ENCODE assay signal across 2 cellular contexts in the genomic region with DNA sequence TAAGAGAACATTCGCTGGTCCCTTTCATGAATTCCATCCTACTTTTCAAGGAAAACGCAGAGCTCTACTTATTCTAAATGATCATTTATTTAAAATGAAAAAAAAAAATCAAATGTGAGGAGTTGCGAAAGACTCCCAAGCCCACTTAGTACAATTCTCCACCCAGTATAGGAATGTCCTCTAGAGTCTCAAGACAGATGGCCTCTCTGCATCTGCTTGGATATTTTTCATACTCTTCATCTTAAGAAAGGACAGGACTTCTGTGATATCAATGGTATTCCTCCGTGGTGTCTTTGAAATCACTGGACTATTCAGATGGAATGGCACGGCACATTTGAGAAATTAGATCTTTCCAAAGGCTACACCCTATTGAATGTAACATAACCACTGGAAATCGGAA.
TF ChIP-seq lines count a peak whose summit lies in the region.

No MANE protein-coding gene starts in this region.

TF ChIP-seq in HepG2, 621 proteins besides CTCF, POLR2A, EP300 and RAD21 (continued from another document):
- TF ChIP-seq, protein P1, sequence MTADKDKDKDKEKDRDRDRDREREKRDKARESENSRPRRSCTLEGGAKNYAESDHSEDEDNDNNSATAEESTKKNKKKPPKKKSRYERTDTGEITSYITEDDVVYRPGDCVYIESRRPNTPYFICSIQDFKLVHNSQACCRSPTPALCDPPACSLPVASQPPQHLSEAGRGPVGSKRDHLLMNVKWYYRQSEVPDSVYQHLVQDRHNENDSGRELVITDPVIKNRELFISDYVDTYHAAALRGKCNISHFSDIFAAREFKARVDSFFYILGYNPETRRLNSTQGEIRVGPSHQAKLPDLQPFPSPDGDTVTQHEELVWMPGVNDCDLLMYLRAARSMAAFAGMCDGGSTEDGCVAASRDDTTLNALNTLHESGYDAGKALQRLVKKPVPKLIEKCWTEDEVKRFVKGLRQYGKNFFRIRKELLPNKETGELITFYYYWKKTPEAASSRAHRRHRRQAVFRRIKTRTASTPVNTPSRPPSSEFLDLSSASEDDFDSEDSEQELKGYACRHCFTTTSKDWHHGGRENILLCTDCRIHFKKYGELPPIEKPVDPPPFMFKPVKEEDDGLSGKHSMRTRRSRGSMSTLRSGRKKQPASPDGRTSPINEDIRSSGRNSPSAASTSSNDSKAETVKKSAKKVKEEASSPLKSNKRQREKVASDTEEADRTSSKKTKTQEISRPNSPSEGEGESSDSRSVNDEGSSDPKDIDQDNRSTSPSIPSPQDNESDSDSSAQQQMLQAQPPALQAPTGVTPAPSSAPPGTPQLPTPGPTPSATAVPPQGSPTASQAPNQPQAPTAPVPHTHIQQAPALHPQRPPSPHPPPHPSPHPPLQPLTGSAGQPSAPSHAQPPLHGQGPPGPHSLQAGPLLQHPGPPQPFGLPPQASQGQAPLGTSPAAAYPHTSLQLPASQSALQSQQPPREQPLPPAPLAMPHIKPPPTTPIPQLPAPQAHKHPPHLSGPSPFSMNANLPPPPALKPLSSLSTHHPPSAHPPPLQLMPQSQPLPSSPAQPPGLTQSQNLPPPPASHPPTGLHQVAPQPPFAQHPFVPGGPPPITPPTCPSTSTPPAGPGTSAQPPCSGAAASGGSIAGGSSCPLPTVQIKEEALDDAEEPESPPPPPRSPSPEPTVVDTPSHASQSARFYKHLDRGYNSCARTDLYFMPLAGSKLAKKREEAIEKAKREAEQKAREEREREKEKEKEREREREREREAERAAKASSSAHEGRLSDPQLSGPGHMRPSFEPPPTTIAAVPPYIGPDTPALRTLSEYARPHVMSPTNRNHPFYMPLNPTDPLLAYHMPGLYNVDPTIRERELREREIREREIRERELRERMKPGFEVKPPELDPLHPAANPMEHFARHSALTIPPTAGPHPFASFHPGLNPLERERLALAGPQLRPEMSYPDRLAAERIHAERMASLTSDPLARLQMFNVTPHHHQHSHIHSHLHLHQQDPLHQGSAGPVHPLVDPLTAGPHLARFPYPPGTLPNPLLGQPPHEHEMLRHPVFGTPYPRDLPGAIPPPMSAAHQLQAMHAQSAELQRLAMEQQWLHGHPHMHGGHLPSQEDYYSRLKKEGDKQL (CRISPR knock-in tag; IDR thresholded peaks at IDR 0.05; ENCODE audit: low read depth) = no peak

TF ChIP-seq in WTC11, 78 proteins besides CTCF, POLR2A, EP300 and RAD21 (continued from another document):
- TF ChIP-seq E2F4 (CRISPR knock-in tag; IDR thresholded peaks at IDR 0.05; ENCODE audit: borderline replicate concordance, low read depth) (no peak), ATF2 (CRISPR knock-in tag; IDR thresholded peaks at IDR 0.05; ENCODE audit: borderline replicate concordance, low read depth) (no peak), TEAD1 (CRISPR knock-in tag; IDR thresholded peaks at IDR 0.05) (no peak), TP53 (CRISPR knock-in tag; IDR thresholded peaks at IDR 0.05) (no peak), FOXJ3 (CRISPR knock-in tag; IDR thresholded peaks at IDR 0.05; ENCODE audit: borderline replicate concordance) (no peak), MXD4 (CRISPR knock-in tag; IDR thresholded peaks at IDR 0.05; ENCODE audit: borderline replicate concordance) (no peak), OVOL2 (CRISPR knock-in tag; IDR thresholded peaks at IDR 0.05; ENCODE audit: borderline replicate concordance) (no peak), ZNF671 (CRISPR knock-in tag; IDR thresholded peaks at IDR 0.05) (no peak), JAZF1 (CRISPR knock-in tag; IDR thresholded peaks at IDR 0.05) (no peak), E2F5 (CRISPR knock-in tag; IDR thresholded peaks at IDR 0.05) (no peak), CREM (CRISPR knock-in tag; IDR thresholded peaks at IDR 0.05) (no peak), ZNF121 (CRISPR knock-in tag; IDR thresholded peaks at IDR 0.05) (no peak), GABPB1 (CRISPR knock-in tag; IDR thresholded peaks at IDR 0.05) (no peak)
- TF ChIP-seq, protein P2, sequence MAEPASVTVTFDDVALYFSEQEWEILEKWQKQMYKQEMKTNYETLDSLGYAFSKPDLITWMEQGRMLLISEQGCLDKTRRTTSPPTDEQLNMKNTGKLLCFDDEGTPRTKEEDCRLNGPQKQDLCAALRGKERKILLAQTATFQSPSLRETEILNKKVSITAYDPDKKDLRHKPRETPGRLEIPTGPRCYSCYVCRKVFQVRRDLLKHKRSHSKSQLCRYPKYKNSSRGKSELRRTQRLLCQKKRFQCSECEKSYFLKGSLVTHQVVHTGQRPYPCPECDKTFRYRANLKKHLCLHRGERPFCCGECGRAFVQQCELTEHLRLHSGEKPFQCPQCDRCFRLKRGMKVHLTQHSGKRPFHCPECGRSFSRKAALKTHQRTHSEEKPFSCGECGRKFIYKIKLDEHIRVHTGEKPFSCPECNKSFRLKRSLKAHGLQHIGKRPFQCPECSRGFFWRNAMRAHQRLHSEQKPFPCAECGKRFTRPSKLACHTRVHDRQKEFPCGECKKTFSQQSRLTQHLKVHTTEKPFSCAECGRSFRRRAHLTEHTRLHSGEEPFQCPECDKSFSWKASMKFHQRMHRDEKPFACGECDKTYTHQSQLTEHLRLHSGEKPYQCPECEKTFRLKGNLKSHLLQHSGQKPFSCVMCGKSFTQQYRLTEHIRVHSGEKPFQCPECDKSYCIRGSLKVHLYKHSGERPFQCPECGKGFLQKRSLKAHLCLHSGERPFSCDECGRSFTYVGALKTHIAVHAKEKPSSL (CRISPR knock-in tag; conservative IDR thresholded peaks at IDR 0.05) = no peak
- TF ChIP-seq, protein P3, sequence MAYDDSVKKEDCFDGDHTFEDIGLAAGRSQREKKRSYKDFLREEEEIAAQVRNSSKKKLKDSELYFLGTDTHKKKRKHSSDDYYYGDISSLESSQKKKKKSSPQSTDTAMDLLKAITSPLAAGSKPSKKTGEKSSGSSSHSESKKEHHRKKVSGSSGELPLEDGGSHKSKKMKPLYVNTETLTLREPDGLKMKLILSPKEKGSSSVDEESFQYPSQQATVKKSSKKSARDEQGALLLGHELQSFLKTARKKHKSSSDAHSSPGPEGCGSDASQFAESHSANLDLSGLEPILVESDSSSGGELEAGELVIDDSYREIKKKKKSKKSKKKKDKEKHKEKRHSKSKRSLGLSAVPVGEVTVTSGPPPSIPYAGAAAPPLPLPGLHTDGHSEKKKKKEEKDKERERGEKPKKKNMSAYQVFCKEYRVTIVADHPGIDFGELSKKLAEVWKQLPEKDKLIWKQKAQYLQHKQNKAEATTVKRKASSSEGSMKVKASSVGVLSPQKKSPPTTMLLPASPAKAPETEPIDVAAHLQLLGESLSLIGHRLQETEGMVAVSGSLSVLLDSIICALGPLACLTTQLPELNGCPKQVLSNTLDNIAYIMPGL (CRISPR knock-in tag; IDR thresholded peaks at IDR 0.05) = no peak
- TF ChIP-seq, protein P4, sequence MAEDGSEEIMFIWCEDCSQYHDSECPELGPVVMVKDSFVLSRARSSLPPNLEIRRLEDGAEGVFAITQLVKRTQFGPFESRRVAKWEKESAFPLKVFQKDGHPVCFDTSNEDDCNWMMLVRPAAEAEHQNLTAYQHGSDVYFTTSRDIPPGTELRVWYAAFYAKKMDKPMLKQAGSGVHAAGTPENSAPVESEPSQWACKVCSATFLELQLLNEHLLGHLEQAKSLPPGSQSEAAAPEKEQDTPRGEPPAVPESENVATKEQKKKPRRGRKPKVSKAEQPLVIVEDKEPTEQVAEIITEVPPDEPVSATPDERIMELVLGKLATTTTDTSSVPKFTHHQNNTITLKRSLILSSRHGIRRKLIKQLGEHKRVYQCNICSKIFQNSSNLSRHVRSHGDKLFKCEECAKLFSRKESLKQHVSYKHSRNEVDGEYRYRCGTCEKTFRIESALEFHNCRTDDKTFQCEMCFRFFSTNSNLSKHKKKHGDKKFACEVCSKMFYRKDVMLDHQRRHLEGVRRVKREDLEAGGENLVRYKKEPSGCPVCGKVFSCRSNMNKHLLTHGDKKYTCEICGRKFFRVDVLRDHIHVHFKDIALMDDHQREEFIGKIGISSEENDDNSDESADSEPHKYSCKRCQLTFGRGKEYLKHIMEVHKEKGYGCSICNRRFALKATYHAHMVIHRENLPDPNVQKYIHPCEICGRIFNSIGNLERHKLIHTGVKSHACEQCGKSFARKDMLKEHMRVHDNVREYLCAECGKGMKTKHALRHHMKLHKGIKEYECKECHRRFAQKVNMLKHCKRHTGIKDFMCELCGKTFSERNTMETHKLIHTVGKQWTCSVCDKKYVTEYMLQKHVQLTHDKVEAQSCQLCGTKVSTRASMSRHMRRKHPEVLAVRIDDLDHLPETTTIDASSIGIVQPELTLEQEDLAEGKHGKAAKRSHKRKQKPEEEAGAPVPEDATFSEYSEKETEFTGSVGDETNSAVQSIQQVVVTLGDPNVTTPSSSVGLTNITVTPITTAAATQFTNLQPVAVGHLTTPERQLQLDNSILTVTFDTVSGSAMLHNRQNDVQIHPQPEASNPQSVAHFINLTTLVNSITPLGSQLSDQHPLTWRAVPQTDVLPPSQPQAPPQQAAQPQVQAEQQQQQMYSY (CRISPR knock-in tag; IDR thresholded peaks at IDR 0.05) = no peak
